ENCODE assay signal across 1 cellular context in genomic region chr19:34367424-34367957, GRCh38.
TF ChIP-seq lines count a peak whose summit lies in the region.

No MANE protein-coding gene starts in this region.

TF ChIP-seq in HepG2, 621 proteins besides CTCF, POLR2A, EP300 and RAD21:
- TF ChIP-seq MYNN (CRISPR knock-in tag; IDR thresholded peaks at IDR 0.05; ENCODE audit: low read depth) (no peak), ZFP90 (CRISPR knock-in tag; IDR thresholded peaks at IDR 0.05; ENCODE audit: borderline replicate concordance) (no peak), JUND (CRISPR knock-in tag; IDR thresholded peaks at IDR 0.05) (no peak), ZUFSP (CRISPR knock-in tag; IDR thresholded peaks at IDR 0.05; ENCODE audit: borderline replicate concordance) (no peak), MTA1 (CRISPR knock-in tag; IDR thresholded peaks at IDR 0.05; ENCODE audit: borderline replicate concordance) (no peak), NFAT5 (CRISPR knock-in tag; IDR thresholded peaks at IDR 0.05) (no peak), ZNF615 (CRISPR knock-in tag; IDR thresholded peaks at IDR 0.05; ENCODE audit: borderline replicate concordance) (no peak), ZNF414 (CRISPR knock-in tag; IDR thresholded peaks at IDR 0.05) (no peak), JUN (CRISPR knock-in tag; IDR thresholded peaks at IDR 0.05) (no peak), MEIS1 (CRISPR knock-in tag; IDR thresholded peaks at IDR 0.05; ENCODE audit: borderline replicate concordance) (no peak), SP4 (CRISPR knock-in tag; IDR thresholded peaks at IDR 0.05) (no peak), ZBTB42 (CRISPR knock-in tag; IDR thresholded peaks at IDR 0.05) (no peak), ZEB1 (IDR thresholded peaks at IDR 0.05; ENCODE audit: insufficient replicate concordance, low read depth) (no peak), REL (CRISPR knock-in tag; conservative IDR thresholded peaks at IDR 0.05) (no peak), ZNF614 (CRISPR knock-in tag; IDR thresholded peaks at IDR 0.05; ENCODE audit: borderline replicate concordance) (no peak)
